In the genomic region with DNA sequence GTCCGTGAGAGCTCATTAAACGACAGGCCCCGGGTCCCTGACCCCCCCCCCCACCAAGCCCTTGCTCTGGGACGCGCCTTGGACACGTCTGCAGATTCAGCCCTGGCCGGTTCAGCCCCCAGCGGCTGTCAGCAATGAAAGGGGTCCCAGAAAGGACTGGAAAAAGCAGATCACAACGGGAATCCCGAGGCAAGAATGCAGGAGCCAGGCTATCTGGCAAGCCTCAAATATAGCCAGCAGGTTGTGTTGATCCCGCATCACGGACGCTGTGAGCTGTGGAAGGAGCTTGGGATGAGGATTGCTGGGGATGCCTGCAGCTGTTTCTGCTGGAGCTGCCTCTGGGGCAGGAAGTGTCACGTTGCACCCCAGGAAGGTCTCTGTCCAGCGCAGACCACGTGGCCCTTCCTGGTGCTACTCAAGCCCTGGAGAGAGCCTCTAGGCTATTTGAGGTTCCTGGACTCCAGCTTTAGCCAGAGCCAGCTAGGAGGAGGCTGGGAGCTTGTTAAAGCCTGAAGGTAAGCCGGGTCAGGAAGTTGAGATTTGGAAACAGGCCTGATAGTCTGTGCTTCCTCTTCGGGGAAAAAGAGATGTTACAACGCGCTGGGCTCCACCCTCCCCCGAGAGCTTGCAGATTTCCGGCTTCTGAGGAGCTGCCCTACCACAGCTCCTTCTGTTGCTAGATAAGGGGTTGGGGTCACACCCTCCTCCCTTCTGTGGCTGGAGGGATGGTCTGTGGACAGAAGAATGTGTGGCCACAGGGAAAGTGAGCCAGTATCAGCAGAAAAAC, we compare ENCODE assay signal across 9 cellular contexts. TPM values are rescaled to one million over a fixed set of nuclear protein-coding genes. Genes with fewer than 3 reads are reported as not detected.
DNase-seq lines count a peak whose midpoint lies in the region; ATAC-seq and TF ChIP-seq lines count a peak whose summit lies in the region.
"Had no signal": no experiment of that assay in that cellular context is flagged by ENCODE, and none has a peak within 500 bp of the region (broad histone marks: within the 10 kb centered on the region; RNA-seq: fewer than 3 reads in every experiment).

No MANE protein-coding gene starts in this region.

- no peak overlapping the region for H2AFZ ChIP-seq in GM23248
- no peak overlapping the region for H2AFZ ChIP-seq in neural cell (ENCODE audit: low read depth, low read length)

- H3K36me3 ChIP-seq in GM23248 (ENCODE audit: low read depth) (no peaks in the 10 kb centered on the region), esophagus squamous epithelium (no peaks in the 10 kb centered on the region), neural cell (ENCODE audit: insufficient read depth, low read length) (no peaks in the 10 kb centered on the region)
- H3K36me3 ChIP-seq: SJSA1 had no signal

- no peaks in the 10 kb centered on the region for H3K27me3 ChIP-seq in GM23248 (replicated peaks; ENCODE audit: insufficient read depth)
- H3K27me3 ChIP-seq in esophagus squamous epithelium: peaks cover 0 to 19% (median 0%) of the 10 kb centered on the region in 4 donors
- no peaks in the 10 kb centered on the region for H3K27me3 ChIP-seq in neural cell (ENCODE audit: insufficient read depth, low read depth, low read length)
- H3K27me3 ChIP-seq: SJSA1 had no signal

- intact Hi-C loops in esophagus squamous epithelium (cut with DNase I): no loop called here

- no peak for TF ChIP-seq POLR2A in esophagus squamous epithelium (IDR thresholded peaks at IDR 0.05)

- H3K4me2 ChIP-seq in GM23248 (ENCODE audit: unreplicated experiment): no peak overlapping the region
- no peak overlapping the region for H3K4me2 ChIP-seq in neural cell (ENCODE audit: low read length)

- TF ChIP-seq RAD21 in neural cell (conservative IDR thresholded peaks at IDR 0.05): no peak

- H4K20me1 ChIP-seq in GM23248 (ENCODE audit: insufficient read depth) (no peaks in the 10 kb centered on the region), neural cell (ENCODE audit: insufficient read depth) (no peaks in the 10 kb centered on the region)

- DNase-seq in GM23248: peak; percentile 36
- DNase-seq in activated CD4-positive, alpha-beta T cell treated with anti-CD3 and anti-CD28 coated beads for 48 hours: peak; percentile 58
- no peak for DNase-seq in esophagus squamous epithelium (lab: John Stamatoyannopoulos, UW)
- DNase-seq in SW 1271 (lab: John Stamatoyannopoulos, UW): no peak
- no peak for DNase-seq in NCI-H2081 treated with DMSO at 0.1 percent for 48 hours (lab: John Stamatoyannopoulos, UW)
- DNase-seq in hepatic stellate cell (ENCODE audit: low spot score): no peak

- 3% methylated on average over 22 of the region's 22 CpGs for WGBS in GM23248 (ENCODE audit: low coverage in 1 of 2, low lambda C conversion rate in 2 of 2, missing lambda C conversion rate in 2 of 2), 2 experiments
- 3 to 4% methylated on average over 10 to 15 of the region's 22 CpGs for WGBS in esophagus squamous epithelium, 2 donors

- no peak for TF ChIP-seq EP300 in neural cell (conservative IDR thresholded peaks at IDR 0.05; ENCODE audit: poor library complexity, severe bottlenecking)

- H3K9me3 ChIP-seq in GM23248 (ENCODE audit: low read depth) (no peaks in the 10 kb centered on the region), esophagus squamous epithelium (no peaks in the 10 kb centered on the region), neural cell (ENCODE audit: low read length) (no peaks in the 10 kb centered on the region)
- H3K9me3 ChIP-seq: SJSA1 had no signal

- H3K79me2 ChIP-seq in GM23248 (ENCODE audit: insufficient read depth): no peaks in the 10 kb centered on the region
- H3K79me2 ChIP-seq in neural cell (replicated peaks; ENCODE audit: insufficient read depth, low read length): no peaks in the 10 kb centered on the region

- H3K9ac ChIP-seq in GM23248: no peak overlapping the region
- peak overlapping the region; percentile 12 for H3K9ac ChIP-seq in neural cell (ENCODE audit: low read length)

- no peak for ATAC-seq in HG02588 (IDR thresholded peaks at IDR 0.05; ENCODE audit: unreplicated experiment)

- H3K27ac ChIP-seq in GM23248 (no peak overlapping the region), esophagus squamous epithelium (peak overlapping the region; percentile 14 to 79 (median 48)), neural cell (ENCODE audit: low read length) (no peak overlapping the region)
- H3K27ac ChIP-seq: SJSA1 had no signal

- H3K4me3 ChIP-seq in GM23248 (no peak overlapping the region), esophagus squamous epithelium (peak overlapping the region in 2 of 4 donors; percentile 13 to 21), neural cell (ENCODE audit: low read length) (peak overlapping the region; percentile 52)
- H3K4me3 ChIP-seq: SJSA1 had no signal

- no peaks in the 10 kb centered on the region for H3F3A ChIP-seq in GM23248 (ENCODE audit: insufficient read depth)
- no peaks in the 10 kb centered on the region for H3F3A ChIP-seq in neural cell (ENCODE audit: insufficient read depth, low read length, poor library complexity, severe bottlenecking)

- no peaks in the 10 kb centered on the region for H3K9me2 ChIP-seq in GM23248 (ENCODE audit: insufficient read depth)
- no peaks in the 10 kb centered on the region for H3K9me2 ChIP-seq in neural cell (ENCODE audit: insufficient read depth, low read length)

- H3K4me1 ChIP-seq in GM23248 (ENCODE audit: insufficient read depth): no peaks in the 10 kb centered on the region
- peaks cover 16 to 17% (median 17%) of the 10 kb centered on the region in 3 donors for H3K4me1 ChIP-seq in esophagus squamous epithelium
- H3K4me1 ChIP-seq: SJSA1 had no signal

- in situ Hi-C loops in GM23248 (cut with MboI): no loop called here

- TF ChIP-seq CTCF in esophagus squamous epithelium (IDR thresholded peaks at IDR 0.05) (no peak), neural cell (IDR thresholded peaks at IDR 0.05; ENCODE audit: poor library complexity, severe bottlenecking) (no peak)

TF ChIP-seq in neural cell, 6 proteins besides CTCF, POLR2A, EP300 and RAD21:
- no peak for TF ChIP-seq POLR2AphosphoS5 (IDR thresholded peaks at IDR 0.05)
- no peak for TF ChIP-seq MXI1 (conservative IDR thresholded peaks at IDR 0.05; ENCODE audit: poor library complexity, severe bottlenecking)
- no peak for TF ChIP-seq EZH2 (IDR thresholded peaks at IDR 0.05; ENCODE audit: borderline replicate concordance, insufficient read depth, low read length, poor library complexity, severe bottlenecking)
- TF ChIP-seq, protein P1, sequence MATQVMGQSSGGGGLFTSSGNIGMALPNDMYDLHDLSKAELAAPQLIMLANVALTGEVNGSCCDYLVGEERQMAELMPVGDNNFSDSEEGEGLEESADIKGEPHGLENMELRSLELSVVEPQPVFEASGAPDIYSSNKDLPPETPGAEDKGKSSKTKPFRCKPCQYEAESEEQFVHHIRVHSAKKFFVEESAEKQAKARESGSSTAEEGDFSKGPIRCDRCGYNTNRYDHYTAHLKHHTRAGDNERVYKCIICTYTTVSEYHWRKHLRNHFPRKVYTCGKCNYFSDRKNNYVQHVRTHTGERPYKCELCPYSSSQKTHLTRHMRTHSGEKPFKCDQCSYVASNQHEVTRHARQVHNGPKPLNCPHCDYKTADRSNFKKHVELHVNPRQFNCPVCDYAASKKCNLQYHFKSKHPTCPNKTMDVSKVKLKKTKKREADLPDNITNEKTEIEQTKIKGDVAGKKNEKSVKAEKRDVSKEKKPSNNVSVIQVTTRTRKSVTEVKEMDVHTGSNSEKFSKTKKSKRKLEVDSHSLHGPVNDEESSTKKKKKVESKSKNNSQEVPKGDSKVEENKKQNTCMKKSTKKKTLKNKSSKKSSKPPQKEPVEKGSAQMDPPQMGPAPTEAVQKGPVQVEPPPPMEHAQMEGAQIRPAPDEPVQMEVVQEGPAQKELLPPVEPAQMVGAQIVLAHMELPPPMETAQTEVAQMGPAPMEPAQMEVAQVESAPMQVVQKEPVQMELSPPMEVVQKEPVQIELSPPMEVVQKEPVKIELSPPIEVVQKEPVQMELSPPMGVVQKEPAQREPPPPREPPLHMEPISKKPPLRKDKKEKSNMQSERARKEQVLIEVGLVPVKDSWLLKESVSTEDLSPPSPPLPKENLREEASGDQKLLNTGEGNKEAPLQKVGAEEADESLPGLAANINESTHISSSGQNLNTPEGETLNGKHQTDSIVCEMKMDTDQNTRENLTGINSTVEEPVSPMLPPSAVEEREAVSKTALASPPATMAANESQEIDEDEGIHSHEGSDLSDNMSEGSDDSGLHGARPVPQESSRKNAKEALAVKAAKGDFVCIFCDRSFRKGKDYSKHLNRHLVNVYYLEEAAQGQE (IDR thresholded peaks at IDR 0.05; ENCODE audit: borderline replicate concordance): no peak
- no peak for TF ChIP-seq TAF1 (IDR thresholded peaks at IDR 0.05; ENCODE audit: low read depth)
- no peak for TF ChIP-seq SMC3 (conservative IDR thresholded peaks at IDR 0.05; ENCODE audit: poor library complexity)

RNA-seq across cellular contexts. Expression of a gene that starts 19.3 kb away (rescaled TPM):
- total RNA-seq in GM23248 (2014; rRNA removed; shearing (Covaris generic)): not detected in 2 replicates
- polyA plus RNA-seq in GM23248 (2016; fragmentation: Nextera tagmentation; extraction: Ambion mirVana) (not detected in 2 replicates), neural cell (0.73 TPM in 1 of 2 replicates, not detected in the other)
- 1 to 10 TPM in 3 of 4 donors, under 1 TPM in 1; 0.66 to 7.1 (median 4.2) TPM for total RNA-seq in esophagus squamous epithelium
- 1.5 and 1.7 TPM in 2 replicates for polyA minus RNA-seq in neural cell
- total RNA-seq: SJSA1 had no signal

RNA-seq across cellular contexts. Expression of a gene that starts 36.8 kb away (rescaled TPM):
- total RNA-seq in GM23248 (2014; rRNA removed; shearing (Covaris generic)): not detected in 2 replicates
- not detected in 2 replicates for polyA plus RNA-seq in GM23248 (2016; fragmentation: Nextera tagmentation; extraction: Ambion mirVana)
- under 1 TPM in 1 of 4 donors, not detected in 3; 0.95 TPM for total RNA-seq in esophagus squamous epithelium
- not detected in 2 replicates for polyA plus RNA-seq in neural cell
- not detected in 2 replicates for polyA minus RNA-seq in neural cell
- total RNA-seq: SJSA1 had no signal

Comparison
In these comparisons a context has a peak if more than half of its experiments do, and no peak if none do; other contexts are left out.
1. DNase-seq: peak in GM23248 (single experiment) and activated CD4-positive, alpha-beta T cell treated with anti-CD3 and anti-CD28 coated beads for 48 hours (single experiment); none in esophagus squamous epithelium (single experiment), SW 1271 (0 of 2), NCI-H2081 treated with DMSO at 0.1 percent for 48 hours (single experiment) and hepatic stellate cell (single experiment).
2. H3K27ac ChIP-seq: peak in esophagus squamous epithelium (4 of 4); none in GM23248 (single experiment) and neural cell (single experiment).